2 cellular contexts compared by ENCODE assay signal in the genomic region with DNA sequence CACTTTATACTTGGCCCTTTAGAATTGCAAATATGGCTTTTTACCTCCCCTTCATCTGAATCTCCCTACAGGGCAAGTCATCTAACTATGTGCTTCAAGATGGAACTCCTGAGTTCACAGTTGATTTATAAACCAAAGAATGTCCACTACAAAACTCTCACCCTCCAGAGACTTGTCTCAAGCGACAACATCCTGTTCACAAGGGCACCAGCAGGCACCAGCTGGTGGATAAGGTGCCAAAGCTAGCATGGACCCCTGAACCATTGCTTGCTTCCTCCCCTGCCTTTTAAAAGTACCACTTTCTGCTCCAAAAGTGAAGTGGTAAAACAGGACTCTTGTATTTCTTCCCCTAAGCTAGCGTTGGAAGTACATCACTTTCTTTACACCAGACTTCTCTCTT.
TF ChIP-seq lines count a peak whose summit lies in the region.

No MANE protein-coding gene starts in this region.

TF ChIP-seq in A549, 52 proteins besides CTCF, POLR2A, EP300 and RAD21 (continued from another document):
- TF ChIP-seq, protein P1, sequence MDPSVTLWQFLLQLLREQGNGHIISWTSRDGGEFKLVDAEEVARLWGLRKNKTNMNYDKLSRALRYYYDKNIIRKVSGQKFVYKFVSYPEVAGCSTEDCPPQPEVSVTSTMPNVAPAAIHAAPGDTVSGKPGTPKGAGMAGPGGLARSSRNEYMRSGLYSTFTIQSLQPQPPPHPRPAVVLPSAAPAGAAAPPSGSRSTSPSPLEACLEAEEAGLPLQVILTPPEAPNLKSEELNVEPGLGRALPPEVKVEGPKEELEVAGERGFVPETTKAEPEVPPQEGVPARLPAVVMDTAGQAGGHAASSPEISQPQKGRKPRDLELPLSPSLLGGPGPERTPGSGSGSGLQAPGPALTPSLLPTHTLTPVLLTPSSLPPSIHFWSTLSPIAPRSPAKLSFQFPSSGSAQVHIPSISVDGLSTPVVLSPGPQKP (IDR thresholded peaks at IDR 0.05; ENCODE audit: low read depth, low read length): no peak
- TF ChIP-seq, protein P2, sequence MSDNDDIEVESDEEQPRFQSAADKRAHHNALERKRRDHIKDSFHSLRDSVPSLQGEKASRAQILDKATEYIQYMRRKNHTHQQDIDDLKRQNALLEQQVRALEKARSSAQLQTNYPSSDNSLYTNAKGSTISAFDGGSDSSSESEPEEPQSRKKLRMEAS (IDR thresholded peaks at IDR 0.05): no peak
- TF ChIP-seq ESRRA (IDR thresholded peaks at IDR 0.05; ENCODE audit: borderline replicate concordance, low read length): no peak
- TF ChIP-seq, protein P3, sequence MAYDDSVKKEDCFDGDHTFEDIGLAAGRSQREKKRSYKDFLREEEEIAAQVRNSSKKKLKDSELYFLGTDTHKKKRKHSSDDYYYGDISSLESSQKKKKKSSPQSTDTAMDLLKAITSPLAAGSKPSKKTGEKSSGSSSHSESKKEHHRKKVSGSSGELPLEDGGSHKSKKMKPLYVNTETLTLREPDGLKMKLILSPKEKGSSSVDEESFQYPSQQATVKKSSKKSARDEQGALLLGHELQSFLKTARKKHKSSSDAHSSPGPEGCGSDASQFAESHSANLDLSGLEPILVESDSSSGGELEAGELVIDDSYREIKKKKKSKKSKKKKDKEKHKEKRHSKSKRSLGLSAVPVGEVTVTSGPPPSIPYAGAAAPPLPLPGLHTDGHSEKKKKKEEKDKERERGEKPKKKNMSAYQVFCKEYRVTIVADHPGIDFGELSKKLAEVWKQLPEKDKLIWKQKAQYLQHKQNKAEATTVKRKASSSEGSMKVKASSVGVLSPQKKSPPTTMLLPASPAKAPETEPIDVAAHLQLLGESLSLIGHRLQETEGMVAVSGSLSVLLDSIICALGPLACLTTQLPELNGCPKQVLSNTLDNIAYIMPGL (CRISPR knock-in tag; IDR thresholded peaks at IDR 0.05; ENCODE audit: borderline replicate concordance): no peak
- no peak for TF ChIP-seq RCOR1 (IDR thresholded peaks at IDR 0.05; ENCODE audit: low read depth, low read length)
- no peak for TF ChIP-seq MAFK (IDR thresholded peaks at IDR 0.05; ENCODE audit: partially characterized antibody)
- no peak for TF ChIP-seq NR3C1 (IDR thresholded peaks at IDR 0.05)
- TF ChIP-seq NFE2L2 (conservative IDR thresholded peaks at IDR 0.05; ENCODE audit: low read length): no peak
- no peak for TF ChIP-seq BHLHE40 (IDR thresholded peaks at IDR 0.05; ENCODE audit: low read depth, low read length)
- TF ChIP-seq HOXB5 (CRISPR knock-in tag; IDR thresholded peaks at IDR 0.05): no peak
- no peak for TF ChIP-seq RFX5 (IDR thresholded peaks at IDR 0.05)
- no peak for TF ChIP-seq FOXS1 (CRISPR knock-in tag; IDR thresholded peaks at IDR 0.05)
- TF ChIP-seq, protein P4, sequence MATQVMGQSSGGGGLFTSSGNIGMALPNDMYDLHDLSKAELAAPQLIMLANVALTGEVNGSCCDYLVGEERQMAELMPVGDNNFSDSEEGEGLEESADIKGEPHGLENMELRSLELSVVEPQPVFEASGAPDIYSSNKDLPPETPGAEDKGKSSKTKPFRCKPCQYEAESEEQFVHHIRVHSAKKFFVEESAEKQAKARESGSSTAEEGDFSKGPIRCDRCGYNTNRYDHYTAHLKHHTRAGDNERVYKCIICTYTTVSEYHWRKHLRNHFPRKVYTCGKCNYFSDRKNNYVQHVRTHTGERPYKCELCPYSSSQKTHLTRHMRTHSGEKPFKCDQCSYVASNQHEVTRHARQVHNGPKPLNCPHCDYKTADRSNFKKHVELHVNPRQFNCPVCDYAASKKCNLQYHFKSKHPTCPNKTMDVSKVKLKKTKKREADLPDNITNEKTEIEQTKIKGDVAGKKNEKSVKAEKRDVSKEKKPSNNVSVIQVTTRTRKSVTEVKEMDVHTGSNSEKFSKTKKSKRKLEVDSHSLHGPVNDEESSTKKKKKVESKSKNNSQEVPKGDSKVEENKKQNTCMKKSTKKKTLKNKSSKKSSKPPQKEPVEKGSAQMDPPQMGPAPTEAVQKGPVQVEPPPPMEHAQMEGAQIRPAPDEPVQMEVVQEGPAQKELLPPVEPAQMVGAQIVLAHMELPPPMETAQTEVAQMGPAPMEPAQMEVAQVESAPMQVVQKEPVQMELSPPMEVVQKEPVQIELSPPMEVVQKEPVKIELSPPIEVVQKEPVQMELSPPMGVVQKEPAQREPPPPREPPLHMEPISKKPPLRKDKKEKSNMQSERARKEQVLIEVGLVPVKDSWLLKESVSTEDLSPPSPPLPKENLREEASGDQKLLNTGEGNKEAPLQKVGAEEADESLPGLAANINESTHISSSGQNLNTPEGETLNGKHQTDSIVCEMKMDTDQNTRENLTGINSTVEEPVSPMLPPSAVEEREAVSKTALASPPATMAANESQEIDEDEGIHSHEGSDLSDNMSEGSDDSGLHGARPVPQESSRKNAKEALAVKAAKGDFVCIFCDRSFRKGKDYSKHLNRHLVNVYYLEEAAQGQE (IDR thresholded peaks at IDR 0.05): no peak

TF ChIP-seq in HepG2, 621 proteins besides CTCF, POLR2A, EP300 and RAD21 (continued from another document):
- TF ChIP-seq MAFG (CRISPR knock-in tag; IDR thresholded peaks at IDR 0.05): no peak
- TF ChIP-seq MEF2D (CRISPR knock-in tag; IDR thresholded peaks at IDR 0.05): no peak
- TF ChIP-seq ZNF3 (CRISPR knock-in tag; IDR thresholded peaks at IDR 0.05): no peak
- TF ChIP-seq ZNF484 (CRISPR knock-in tag; IDR thresholded peaks at IDR 0.05; ENCODE audit: borderline replicate concordance, low read depth): no peak
- TF ChIP-seq ZNF670 (CRISPR knock-in tag; IDR thresholded peaks at IDR 0.05; ENCODE audit: borderline replicate concordance): no peak
- TF ChIP-seq ZNF562 (CRISPR knock-in tag; IDR thresholded peaks at IDR 0.05; ENCODE audit: borderline replicate concordance): no peak
- TF ChIP-seq GABPA (IDR thresholded peaks at IDR 0.05; ENCODE audit: low read depth, low read length): no peak
- TF ChIP-seq GABPA (CRISPR knock-in tag; IDR thresholded peaks at IDR 0.05; ENCODE audit: low read depth): no peak
- TF ChIP-seq ONECUT2 (CRISPR knock-in tag; IDR thresholded peaks at IDR 0.05): no peak
- no peak for TF ChIP-seq KDM5B (CRISPR knock-in tag; IDR thresholded peaks at IDR 0.05; ENCODE audit: borderline replicate concordance)
- TF ChIP-seq GFI1 (CRISPR knock-in tag; IDR thresholded peaks at IDR 0.05; ENCODE audit: borderline replicate concordance): no peak
